1 cellular context compared by ENCODE assay signal in the genomic region with DNA sequence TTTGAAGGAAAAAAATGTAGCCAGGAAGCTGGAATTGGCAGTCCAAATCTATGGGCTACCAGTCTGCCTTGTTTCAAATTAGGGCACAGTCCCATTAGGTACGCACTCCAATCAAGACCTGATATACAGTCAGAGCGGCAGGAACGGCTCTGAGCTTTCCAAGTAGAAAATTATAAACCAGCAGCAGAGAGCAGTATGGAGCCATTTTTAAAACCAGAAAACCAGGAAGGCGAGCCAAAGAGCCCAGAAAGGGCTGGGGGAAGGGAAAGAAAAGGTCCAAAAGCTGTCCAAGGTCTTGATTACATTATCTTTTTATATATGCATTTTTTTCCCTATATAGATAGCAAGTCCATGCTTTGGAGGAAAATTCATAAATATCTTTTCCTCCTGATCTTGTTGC.
TF ChIP-seq lines count a peak whose summit lies in the region.

No MANE protein-coding gene starts in this region.

TF ChIP-seq in neural cell, 6 proteins besides CTCF, POLR2A, EP300 and RAD21:
- TF ChIP-seq, protein P1, sequence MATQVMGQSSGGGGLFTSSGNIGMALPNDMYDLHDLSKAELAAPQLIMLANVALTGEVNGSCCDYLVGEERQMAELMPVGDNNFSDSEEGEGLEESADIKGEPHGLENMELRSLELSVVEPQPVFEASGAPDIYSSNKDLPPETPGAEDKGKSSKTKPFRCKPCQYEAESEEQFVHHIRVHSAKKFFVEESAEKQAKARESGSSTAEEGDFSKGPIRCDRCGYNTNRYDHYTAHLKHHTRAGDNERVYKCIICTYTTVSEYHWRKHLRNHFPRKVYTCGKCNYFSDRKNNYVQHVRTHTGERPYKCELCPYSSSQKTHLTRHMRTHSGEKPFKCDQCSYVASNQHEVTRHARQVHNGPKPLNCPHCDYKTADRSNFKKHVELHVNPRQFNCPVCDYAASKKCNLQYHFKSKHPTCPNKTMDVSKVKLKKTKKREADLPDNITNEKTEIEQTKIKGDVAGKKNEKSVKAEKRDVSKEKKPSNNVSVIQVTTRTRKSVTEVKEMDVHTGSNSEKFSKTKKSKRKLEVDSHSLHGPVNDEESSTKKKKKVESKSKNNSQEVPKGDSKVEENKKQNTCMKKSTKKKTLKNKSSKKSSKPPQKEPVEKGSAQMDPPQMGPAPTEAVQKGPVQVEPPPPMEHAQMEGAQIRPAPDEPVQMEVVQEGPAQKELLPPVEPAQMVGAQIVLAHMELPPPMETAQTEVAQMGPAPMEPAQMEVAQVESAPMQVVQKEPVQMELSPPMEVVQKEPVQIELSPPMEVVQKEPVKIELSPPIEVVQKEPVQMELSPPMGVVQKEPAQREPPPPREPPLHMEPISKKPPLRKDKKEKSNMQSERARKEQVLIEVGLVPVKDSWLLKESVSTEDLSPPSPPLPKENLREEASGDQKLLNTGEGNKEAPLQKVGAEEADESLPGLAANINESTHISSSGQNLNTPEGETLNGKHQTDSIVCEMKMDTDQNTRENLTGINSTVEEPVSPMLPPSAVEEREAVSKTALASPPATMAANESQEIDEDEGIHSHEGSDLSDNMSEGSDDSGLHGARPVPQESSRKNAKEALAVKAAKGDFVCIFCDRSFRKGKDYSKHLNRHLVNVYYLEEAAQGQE (IDR thresholded peaks at IDR 0.05; ENCODE audit: borderline replicate concordance) = no peak
- peak; percentile 76 for TF ChIP-seq SMC3 (conservative IDR thresholded peaks at IDR 0.05; ENCODE audit: poor library complexity)
